Comparison of ENCODE assay signal across 16 cellular contexts in the genomic region with DNA sequence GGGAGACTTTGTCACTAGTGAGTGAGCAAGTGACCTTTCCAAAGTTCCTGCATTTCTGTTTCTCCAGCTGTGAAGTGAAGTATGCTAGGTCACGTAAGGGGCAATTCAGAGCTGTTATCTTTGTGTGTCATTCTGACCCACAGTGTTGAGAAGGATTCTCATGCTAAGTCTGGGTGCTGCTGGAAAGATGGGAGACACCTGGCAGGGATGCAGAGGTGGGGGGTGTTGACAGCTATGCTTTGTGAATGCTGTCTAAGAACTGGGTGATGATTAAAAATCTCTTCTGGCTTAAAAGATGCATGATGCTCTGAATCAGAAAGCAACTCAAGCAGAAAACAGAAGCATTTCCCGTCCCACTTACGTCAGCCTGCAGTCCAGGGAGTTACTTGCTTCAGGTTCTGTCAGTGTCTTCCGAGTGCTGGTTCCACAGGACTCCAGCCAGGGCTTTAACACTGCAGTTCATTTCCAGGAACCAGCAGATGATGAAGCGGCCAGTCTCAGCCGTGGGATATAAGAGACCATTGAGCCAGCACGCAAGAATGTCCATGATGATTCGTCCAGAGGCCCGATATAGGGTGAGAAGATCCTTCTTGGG. TPM values are rescaled to one million over a fixed set of nuclear protein-coding genes. Genes with fewer than 3 reads are reported as not detected.
DNase-seq lines count a peak whose midpoint lies in the region; ATAC-seq and TF ChIP-seq lines count a peak whose summit lies in the region.
"Had no signal": no experiment of that assay in that cellular context is flagged by ENCODE, and none has a peak within 500 bp of the region (broad histone marks: within the 10 kb centered on the region; RNA-seq: fewer than 3 reads in every experiment).

No MANE protein-coding gene starts in this region.

- in situ Hi-C loops in Panc1 (cut with HindIII; ENCODE audit: low pct_unique_long_range_greater_than_20kb, low sequenced_read_pairs), result no loop called here

- peaks cover 23% of the 10 kb centered on the region for H3K4me1 ChIP-seq in Panc1 (ENCODE audit: control insufficient read depth, insufficient read depth, low read length)

- POLR2A ChIA-PET in Panc1 (lab: Charles Lee), result no interaction called here

- TF ChIP-seq CTCF in Panc1 (IDR thresholded peaks at IDR 0.05) (no peak), fibroblast of pulmonary artery (IDR thresholded peaks at IDR 0.05; ENCODE audit: low read length, missing control alignments) (no peak)

- CTCF ChIA-PET in activated naive CD4-positive, alpha-beta T cell treated with anti-CD3 and anti-CD28 coated beads, Interleukin-2, amount 10 ng/mL, durations not matched to agents 7 days and 5 days (lab: Charles Lee), result interaction anchor here (1.0 kb wide), 1 partner anchor 35 kb away, joined by 4 read pairs; no protein-coding TSS in a partner anchor
- CTCF ChIA-PET in Panc1 (lab: Charles Lee), result no interaction called here

- intact Hi-C loops in Panc1 (cut with micrococcal nuclease; ENCODE audit: unreplicated experiment), result no loop called here

- peak overlapping the region; percentile 67 for H3K27ac ChIP-seq in Panc1 (ENCODE audit: low read length)
- H3K27ac ChIP-seq: ovary had no signal

- no peaks in the 10 kb centered on the region for H3K9me3 Mint-ChIP-seq in activated naive CD4-positive, alpha-beta T cell treated with anti-CD3 and anti-CD28 coated beads, Interleukin-2, amount 50 U/mL, for 72 hours
- no peaks in the 10 kb centered on the region for H3K9me3 Mint-ChIP-seq in activated naive CD4-positive, alpha-beta T cell treated with anti-CD3 and anti-CD28 coated beads, Interleukin-2, amount 10 ng/mL, durations not matched to agents 7 days and 5 days
- H3K9me3 Mint-ChIP-seq: T-helper 1 cell treated with Interleukin-12 subunit alpha and Interleukin-12 subunit beta and Interleukin-4 antibody, amounts not matched to agents 30 μg/mL and 1 μg/mL, for 36 hours had no signal

- ATAC-seq in activated naive CD4-positive, alpha-beta T cell treated with anti-CD3 and anti-CD28 coated beads, Interleukin-2, amount 50 U/mL, for 72 hours, result no peak
- no peak for ATAC-seq in Panc1
- no peak for ATAC-seq in HG02973 (IDR thresholded peaks at IDR 0.05; ENCODE audit: unreplicated experiment)

- H3K36me3 ChIP-seq in Panc1 (ENCODE audit: control insufficient read depth, insufficient read depth, low read length), result peaks cover 18% of the 10 kb centered on the region
- H3K36me3 ChIP-seq: ovary had no signal

- DNase-seq in activated naive CD4-positive, alpha-beta T cell treated with anti-CD3 and anti-CD28 coated beads, Interleukin-2, amount 50 U/mL, for 72 hours (ENCODE audit: low spot score in 2 of 2), result no peak
- no peak for DNase-seq in activated naive CD4-positive, alpha-beta T cell treated with anti-CD3 and anti-CD28 coated beads, Interleukin-2, amount 10 ng/mL, durations not matched to agents 7 days and 5 days
- no peak for DNase-seq in Panc1 (ENCODE audit: low read depth, low spot score)
- peak; percentile 91 for DNase-seq in fibroblast of pulmonary artery (ENCODE audit: low read depth)
- peak; percentile 72 for DNase-seq in skeletal muscle cell (ENCODE audit: low read depth)
- no peak for DNase-seq in activated CD8-positive, alpha-beta memory T cell treated with anti-CD3 and anti-CD28 coated beads for 24 hours
- no peak for DNase-seq in NCI-H774 (lab: John Stamatoyannopoulos, UW)
- DNase-seq: activated CD4-positive, alpha-beta T cell treated with anti-CD3 and anti-CD28 coated beads, Interleukin-2, amount 50 U/mL, for 4 hours; activated naive CD4-positive, alpha-beta T cell treated with anti-CD3 and anti-CD28 coated beads, Interleukin-2, amount 50 U/mL, for 16 hours; Karpas-422; left lung; stimulated activated naive CD4-positive, alpha-beta T cell treated with Interleukin-2 at 50 U/mL for 16 hours had no signal

- no peaks in the 10 kb centered on the region for H3K27me3 Mint-ChIP-seq in activated naive CD4-positive, alpha-beta T cell treated with anti-CD3 and anti-CD28 coated beads, Interleukin-2, amount 10 ng/mL, durations not matched to agents 7 days and 5 days
- H3K27me3 Mint-ChIP-seq: B cell had no signal

- no peak overlapping the region for H3K4me3 Mint-ChIP-seq in activated naive CD4-positive, alpha-beta T cell treated with anti-CD3 and anti-CD28 coated beads, Interleukin-2, amount 10 ng/mL, durations not matched to agents 7 days and 5 days
- H3K4me3 Mint-ChIP-seq: B cell; T-helper 1 cell treated with Interleukin-12 subunit alpha and Interleukin-12 subunit beta and Interleukin-4 antibody, amounts not matched to agents 30 μg/mL and 1 μg/mL, for 36 hours had no signal

- no peaks in the 10 kb centered on the region for H3K4me1 Mint-ChIP-seq in activated naive CD4-positive, alpha-beta T cell treated with anti-CD3 and anti-CD28 coated beads, Interleukin-2, amount 10 ng/mL, durations not matched to agents 7 days and 5 days

- no TSS peak for BruUV-seq in Panc1 (replicated peaks; lab: Mats Ljungman, UMichigan)

- H3K9me3 ChIP-seq in Panc1 (ENCODE audit: control insufficient read depth, insufficient read depth, low read depth, low read length), result no peaks in the 10 kb centered on the region
- H3K9me3 ChIP-seq: left lung, ovary had no signal

- H3K27ac Mint-ChIP-seq in activated naive CD4-positive, alpha-beta T cell treated with anti-CD3 and anti-CD28 coated beads, Interleukin-2, amount 50 U/mL, for 72 hours, result peak overlapping the region; percentile 2 to 13
- no peak overlapping the region for H3K27ac Mint-ChIP-seq in activated naive CD4-positive, alpha-beta T cell treated with anti-CD3 and anti-CD28 coated beads, Interleukin-2, amount 10 ng/mL, durations not matched to agents 7 days and 5 days
- H3K27ac Mint-ChIP-seq: B cell; T-helper 1 cell treated with Interleukin-12 subunit alpha and Interleukin-12 subunit beta and Interleukin-4 antibody, amounts not matched to agents 30 μg/mL and 1 μg/mL, for 36 hours had no signal

- H3K36me3 Mint-ChIP-seq in activated naive CD4-positive, alpha-beta T cell treated with anti-CD3 and anti-CD28 coated beads, Interleukin-2, amount 50 U/mL, for 72 hours, result peaks cover 15 to 18% of the 10 kb centered on the region in 2 donors
- peaks cover 25% of the 10 kb centered on the region for H3K36me3 Mint-ChIP-seq in activated naive CD4-positive, alpha-beta T cell treated with anti-CD3 and anti-CD28 coated beads, Interleukin-2, amount 10 ng/mL, durations not matched to agents 7 days and 5 days

- H3K4me3 ChIP-seq in Panc1 (ENCODE audit: low read depth in 2 of 2, low read length in 2 of 2) (no peak overlapping the region), fibroblast of pulmonary artery (replicated peaks; ENCODE audit: low read depth, low read length) (no peak overlapping the region), skeletal muscle cell (ENCODE audit: low read depth, low read length) (no peak overlapping the region)
- H3K4me3 ChIP-seq: left lung, ovary had no signal

- no peaks in the 10 kb centered on the region for H3K27me3 ChIP-seq in Panc1 (ENCODE audit: control insufficient read depth, insufficient read depth, low read length)
- H3K27me3 ChIP-seq: left lung, ovary had no signal

RNA-seq across cellular contexts. Expression of a gene that starts 30.9 kb away (rescaled TPM):
- total RNA-seq in activated naive CD4-positive, alpha-beta T cell treated with anti-CD3 and anti-CD28 coated beads, Interleukin-2, amount 50 U/mL, for 72 hours, result 100 to 1,000 TPM; 153 to 195 TPM
- total RNA-seq in Panc1 (2021; ENCODE audit: unreplicated experiment), result 205 TPM
- 79.0 TPM for polyA plus RNA-seq in Panc1 (2012; ENCODE audit: insufficient read length)

RNA-seq across cellular contexts. Expression of a gene that starts 49.7 kb away (rescaled TPM):
- 10 to 100 TPM; 21.9 to 37.8 TPM for total RNA-seq in activated naive CD4-positive, alpha-beta T cell treated with anti-CD3 and anti-CD28 coated beads, Interleukin-2, amount 50 U/mL, for 72 hours
- 67.8 TPM for total RNA-seq in Panc1 (2021; ENCODE audit: unreplicated experiment)
- 46.6 TPM for polyA plus RNA-seq in Panc1 (2012; ENCODE audit: insufficient read length)

Comparison
In these comparisons a context has a peak if more than half of its experiments do, and no peak if none do; other contexts are left out.
1. DNase-seq: peak in fibroblast of pulmonary artery (single experiment) and skeletal muscle cell (single experiment); none in activated naive CD4-positive, alpha-beta T cell treated with anti-CD3 and anti-CD28 coated beads, Interleukin-2, amount 50 U/mL, for 72 hours (0 of 2), activated naive CD4-positive, alpha-beta T cell treated with anti-CD3 and anti-CD28 coated beads, Interleukin-2, amount 10 ng/mL, durations not matched to agents 7 days and 5 days (single experiment), Panc1 (single experiment), activated CD8-positive, alpha-beta memory T cell treated with anti-CD3 and anti-CD28 coated beads for 24 hours (single experiment) and NCI-H774 (single experiment).